35 cellular contexts compared by ENCODE assay signal in genomic region chr12:45651029-45651428, GRCh38.
"Had no signal": no experiment of that assay in that cellular context is flagged by ENCODE, and none has a peak within 500 bp of the region (broad histone marks: within the 10 kb centered on the region; RNA-seq: fewer than 3 reads in every experiment).

No MANE protein-coding gene starts in this region.

- H3K9me3 ChIP-seq: MG63 had no signal

- H3K4me3 ChIP-seq: MG63 had no signal

- H3K36me3 ChIP-seq: MG63 had no signal

- H3K27me3 ChIP-seq: MG63 had no signal

- DNase-seq: Kasumi-1, MG63, MM.1S, MV-4-11, NCI-H1048, NCI-H1092, NCI-H1092 treated with DMSO at 0.1 percent for 48 hours, NCI-H1105, NCI-H1105 treated with DMSO at 0.1 percent for 48 hours, NCI-H1417, NCI-H1417 treated with DMSO at 0.1 percent for 48 hours, NCI-H1436, NCI-H1436 treated with DMSO at 0.1 percent for 48 hours, NCI-H146, NCI-H1694, NCI-H1694 treated with DMSO at 0.1 percent for 48 hours, NCI-H187, NCI-H187 treated with DMSO at 0.1 percent for 48 hours, NCI-H1930, NCI-H2029, NCI-H2029 treated with DMSO at 0.1 percent for 48 hours, NCI-H2081, NCI-H2081 treated with DMSO at 0.1 percent for 48 hours, NCI-H2107, NCI-H2171, NCI-H2171 treated with DMSO at 0.1 percent for 48 hours, NCI-H2227 treated with DMSO at 0.1 percent for 48 hours, NCI-H226, NCI-H345, NCI-H446, NCI-H446 treated with DMSO at 0.1 percent for 48 hours, NCI-H510A, NCI-H510A treated with DMSO at 0.1 percent for 48 hours, NCI-H524, NCI-H524 treated with DMSO at 0.1 percent for 48 hours had no signal
